ENCODE assay signal across 21 cellular contexts in genomic region chr12:132825089-132825488, GRCh38. TPM values are rescaled to one million over a fixed set of nuclear protein-coding genes. Genes with fewer than 3 reads are reported as not detected.
DNase-seq lines count a peak whose midpoint lies in the region; ATAC-seq, FAIRE-seq and TF ChIP-seq lines count a peak whose summit lies in the region.
"Had no signal": no experiment of that assay in that cellular context is flagged by ENCODE, and none has a peak within 500 bp of the region (broad histone marks: within the 10 kb centered on the region; RNA-seq: fewer than 3 reads in every experiment).

No MANE protein-coding gene starts in this region.

- H3K27ac Mint-ChIP-seq in activated T-helper 17 cell treated with anti-CD3 and anti-CD28 coated beads, Interleukin-2, amount 50 U/mL, for 72 hours, result peak overlapping the region; percentile 38
- no peak overlapping the region for H3K27ac Mint-ChIP-seq in glutamatergic neuron (ENCODE audit: unreplicated experiment)

- no peak overlapping the region for H3K9ac ChIP-seq in HepG2 (ENCODE audit: insufficient read depth, low read depth, low read length)
- H3K9ac ChIP-seq in smooth muscle cell (ENCODE audit: low read depth), result no peak overlapping the region
- H3K9ac ChIP-seq: BLaER1, KMS-11, SK-N-SH had no signal

- no peak for TF ChIP-seq RAD21 in HepG2 (CRISPR knock-in tag; IDR thresholded peaks at IDR 0.05)

- H3K36me3 ChIP-seq in HepG2 (replicated peaks in 1 of 2; ENCODE audit: control insufficient read depth in 1 of 2, insufficient read depth in 2 of 2, low read length in 2 of 2) (peaks cover 8 to 47% of the 10 kb centered on the region in 2 experiments), right lobe of liver (peaks cover 0 to 24% (median 12%) of the 10 kb centered on the region in 4 donors), smooth muscle cell (ENCODE audit: low read depth) (no peaks in the 10 kb centered on the region), pancreas (peaks cover 0 to 34% (median 2%) of the 10 kb centered on the region in 3 donors)

- H3K4me3 Mint-ChIP-seq in activated T-helper 17 cell treated with anti-CD3 and anti-CD28 coated beads, Interleukin-2, amount 50 U/mL, for 72 hours, result no peak overlapping the region
- H3K4me3 Mint-ChIP-seq in glutamatergic neuron (ENCODE audit: unreplicated experiment), result peak overlapping the region; percentile 25

- H3K36me3 Mint-ChIP-seq in activated T-helper 17 cell treated with anti-CD3 and anti-CD28 coated beads, Interleukin-2, amount 50 U/mL, for 72 hours (ENCODE audit: low read depth), result peaks cover 77% of the 10 kb centered on the region
- no peaks in the 10 kb centered on the region for H3K36me3 Mint-ChIP-seq in glutamatergic neuron (ENCODE audit: unreplicated experiment)

- TF ChIP-seq CTCF in HepG2 (CRISPR knock-in tag; IDR thresholded peaks at IDR 0.05) (no peak), right lobe of liver (IDR thresholded peaks at IDR 0.05) (no peak), glutamatergic neuron (IDR thresholded peaks at IDR 0.05; ENCODE audit: partially characterized antibody, unreplicated experiment) (no peak), smooth muscle cell (IDR thresholded peaks at IDR 0.05; ENCODE audit: borderline replicate concordance, insufficient read depth, poor library complexity, severe bottlenecking) (no peak), pancreas (IDR thresholded peaks at IDR 0.05) (no peak)

- H3F3A ChIP-seq in smooth muscle cell (ENCODE audit: low read depth), result peaks cover 3% of the 10 kb centered on the region

- H2AFZ ChIP-seq in HepG2 (ENCODE audit: low read length) (no peak overlapping the region), smooth muscle cell (ENCODE audit: low read depth) (no peak overlapping the region)

- FAIRE-seq in HepG2 (lab: Jason Lieb, UNC), result no peak
- no peak for FAIRE-seq in pancreas (lab: Jason Lieb, UNC)

- H3K4me2 ChIP-seq in HepG2 (ENCODE audit: low read depth, low read length) (no peak overlapping the region), smooth muscle cell (no peak overlapping the region)
- H3K4me2 ChIP-seq: BLaER1, KMS-11, SK-N-SH had no signal

- H3K27me3 Mint-ChIP-seq in activated T-helper 17 cell treated with anti-CD3 and anti-CD28 coated beads, Interleukin-2, amount 50 U/mL, for 72 hours, result no peaks in the 10 kb centered on the region
- peaks cover 11% of the 10 kb centered on the region for H3K27me3 Mint-ChIP-seq in glutamatergic neuron (ENCODE audit: unreplicated experiment)

- ATAC-seq in HepG2 (no peak), right lobe of liver (no peak), HG03439 (IDR thresholded peaks at IDR 0.05; ENCODE audit: unreplicated experiment) (no peak), pancreas (no peak), GM18519 (IDR thresholded peaks at IDR 0.05; ENCODE audit: low FRiP score, unreplicated experiment) (no peak)
- no peak for ATAC-seq in activated T-helper 17 cell treated with anti-CD3 and anti-CD28 coated beads, Interleukin-2, amount 50 U/mL, for 72 hours (replicated peaks)
- ATAC-seq: HCT116 had no signal

- peaks cover 47% of the 10 kb centered on the region for H3K79me2 ChIP-seq in HepG2 (ENCODE audit: insufficient read depth, low read length)
- H3K79me2 ChIP-seq in smooth muscle cell (ENCODE audit: low read depth), result peaks cover 72% of the 10 kb centered on the region

- peaks cover 20% of the 10 kb centered on the region for H3K4me1 Mint-ChIP-seq in activated T-helper 17 cell treated with anti-CD3 and anti-CD28 coated beads, Interleukin-2, amount 50 U/mL, for 72 hours
- H3K4me1 Mint-ChIP-seq in glutamatergic neuron (ENCODE audit: low read depth, unreplicated experiment), result peaks cover 8% of the 10 kb centered on the region

- CTCF ChIA-PET in HepG2 (lab: Yijun Ruan, JAX; ENCODE audit: low intra/inter-chr PET ratio, low total read pairs), result no interaction called here

- H3K27me3 ChIP-seq in HepG2 (ENCODE audit: control insufficient read depth in 1 of 2, insufficient read depth in 2 of 2, low read length in 2 of 2) (no peaks in the 10 kb centered on the region; a peak in 1 of 5 replicates), right lobe of liver (no peaks in the 10 kb centered on the region), smooth muscle cell (ENCODE audit: low read depth) (no peaks in the 10 kb centered on the region), pancreas (no peaks in the 10 kb centered on the region)
- H3K27me3 ChIP-seq: BLaER1 had no signal

- H3K27ac ChIP-seq in HepG2 (ENCODE audit: extremely low read length, insufficient read depth, low read length) (no peak overlapping the region), right lobe of liver (no peak overlapping the region), smooth muscle cell (ENCODE audit: low read depth) (peak overlapping the region; percentile 41), pancreas (no peak overlapping the region)
- H3K27ac ChIP-seq: BLaER1, KMS-11 had no signal

- H3K4me1 ChIP-seq in HepG2 (ENCODE audit: insufficient read depth, low read length) (peaks cover 23% of the 10 kb centered on the region), right lobe of liver (peaks cover 0 to 13% (median 4%) of the 10 kb centered on the region in 4 donors), smooth muscle cell (ENCODE audit: low read depth) (peaks cover 6% of the 10 kb centered on the region), pancreas (peaks cover 9 to 16% (median 12%) of the 10 kb centered on the region in 3 donors)

- in situ Hi-C loops in HepG2 (cut with HindIII; ENCODE audit: extremely low pct_ligation_motif_present, low pct_unique_long_range_greater_than_20kb), result no loop called here

- no TSS peak for BruUV-seq in HepG2 (replicated peaks; lab: Mats Ljungman, UMichigan)

- TF ChIP-seq POLR2A in HepG2 (IDR thresholded peaks at IDR 0.05; ENCODE audit: insufficient read depth in 1 of 2, low read depth in 2 of 2, low read length in 2 of 2) (no peak), right lobe of liver (IDR thresholded peaks at IDR 0.05) (no peak)

- H3K9me3 ChIP-seq in HepG2 (ENCODE audit: low read length), result no peaks in the 10 kb centered on the region
- H3K9me3 ChIP-seq in right lobe of liver, result no peaks in the 10 kb centered on the region
- no peaks in the 10 kb centered on the region for H3K9me3 ChIP-seq in smooth muscle cell (replicated peaks; ENCODE audit: low read depth)
- no peaks in the 10 kb centered on the region for H3K9me3 ChIP-seq in pancreas
- H3K9me3 ChIP-seq: BLaER1, SK-N-SH had no signal

- TF ChIP-seq EP300 in HepG2 (IDR thresholded peaks at IDR 0.05; ENCODE audit: low read depth in 2 of 2, low read length in 2 of 2) (no peak), HepG2 (CRISPR knock-in tag; IDR thresholded peaks at IDR 0.05; ENCODE audit: borderline replicate concordance) (no peak)

- WGBS in HepG2 (ENCODE audit: low lambda C conversion rate), result 98% methylated on average over 18 of the region's 18 CpGs
- WGBS in right lobe of liver (ENCODE audit: insufficient coverage, low coverage, low lambda C conversion rate, missing lambda C conversion rate), result 87% methylated on average over 8 of the region's 18 CpGs
- 94% methylated on average over 18 of the region's 18 CpGs for WGBS in smooth muscle cell (ENCODE audit: low lambda C conversion rate)
- 88 to 92% methylated on average over 18 of the region's 18 CpGs for WGBS in pancreas, 2 donors

- H4K20me1 ChIP-seq in HepG2 (ENCODE audit: insufficient read depth, low read length), result peaks cover 21% of the 10 kb centered on the region
- peaks cover 72% of the 10 kb centered on the region for H4K20me1 ChIP-seq in smooth muscle cell (ENCODE audit: low read depth)

- no peaks in the 10 kb centered on the region for H3K9me3 Mint-ChIP-seq in activated T-helper 17 cell treated with anti-CD3 and anti-CD28 coated beads, Interleukin-2, amount 50 U/mL, for 72 hours
- peaks cover 16% of the 10 kb centered on the region for H3K9me3 Mint-ChIP-seq in glutamatergic neuron (ENCODE audit: unreplicated experiment)

- H3K4me3 ChIP-seq in HepG2 (replicated peaks in 1 of 3; ENCODE audit: insufficient read depth in 1 of 3, low read depth in 2 of 3, low read length in 3 of 3) (no peak overlapping the region), right lobe of liver (no peak overlapping the region), smooth muscle cell (no peak overlapping the region), pancreas (no peak overlapping the region)
- H3K4me3 ChIP-seq: BLaER1 had no signal

- no peak for DNase-seq in HepG2 (ENCODE audit: low spot score)
- no peak for DNase-seq in right lobe of liver
- DNase-seq in glutamatergic neuron, result no peak
- DNase-seq in smooth muscle cell (lab: John Stamatoyannopoulos, UW; ENCODE audit: unreplicated experiment), result no peak
- DNase-seq in pancreas, result no peak
- DNase-seq: DMS 273 treated with DMSO at 0.1 percent for 48 hours, DND-41, GOT3, MV-4-11, NCI-H1694 treated with DMSO at 0.1 percent for 48 hours, NCI-H510A, NCI-H774, OCI-M1, SHP77, SK-N-SH had no signal

- intact Hi-C loops in HepG2 (cut with micrococcal nuclease; ENCODE audit: unreplicated experiment), result no loop called here
- intact Hi-C loops in right lobe of liver (cut with DNase I), result no loop called here
- intact Hi-C loops in pancreas (cut with DNase I), result no loop called here

- POLR2A ChIA-PET in HepG2 (lab: Yijun Ruan, JAX), result no interaction called here

RNA-seq across cellular contexts. Expression of gene GOLGA3, which starts 3.6 kb away (rescaled TPM):
- total RNA-seq in HepG2 (2016; rRNA removed; fragmentation: Illumina TruSeq; extraction: Trizol) (36.0 and 43.0 TPM in 2 replicates), right lobe of liver (10 to 100 TPM; 15.7 to 37.5 (median 22.8) TPM), glutamatergic neuron (ENCODE audit: unreplicated experiment) (50.6 TPM), smooth muscle cell (34.5 and 60.1 TPM in 2 replicates), pancreas (10 to 100 TPM; 25.0 to 44.5 (median 33.4) TPM)
- 15.6 and 17.8 TPM in 2 replicates for total RNA-seq in HepG2 (2016; cell fraction: cytosol; rRNA removed; fragmentation: Illumina TruSeq; extraction: Trizol; ENCODE audit: low read depth)
- total RNA-seq in HepG2 (2016; cell fraction: insoluble cytoplasmic fraction; rRNA removed; fragmentation: Illumina TruSeq; extraction: Trizol), result 31.7 and 41.8 TPM in 2 replicates
- 26.6 and 27.1 TPM in 2 replicates for total RNA-seq in HepG2 (2016; cell fraction: membrane; rRNA removed; fragmentation: Illumina TruSeq; extraction: Trizol)
- total RNA-seq in HepG2 (2016; cell fraction: nucleus; rRNA removed; fragmentation: Illumina TruSeq; extraction: Trizol), result 40.4 and 48.3 TPM in 2 replicates
- polyA plus RNA-seq in HepG2 (2011; rRNA removed) (22.0 and 22.7 TPM in 2 replicates), smooth muscle cell (25.1 and 53.1 TPM in 2 replicates), pancreas (10 to 100 TPM; 12.6 to 26.8 TPM)
- polyA plus RNA-seq in HepG2 (2011; cell fraction: cytosol; rRNA removed), result 17.7 and 27.7 TPM in 2 replicates
- 63.9 and 77.3 TPM in 2 replicates for polyA plus RNA-seq in HepG2 (2011; cell fraction: nucleus; rRNA removed)
- 10.9 and 13.5 TPM in 2 replicates for polyA plus RNA-seq in HepG2 (2012)
- 9.3 and 9.4 TPM in 2 replicates for polyA plus RNA-seq in HepG2 (2016; cell fraction: cytosol; fragmentation: Illumina TruSeq; extraction: Trizol; ENCODE audit: low read depth)
- 14.3 and 16.9 TPM in 2 replicates for polyA plus RNA-seq in HepG2 (2016; cell fraction: insoluble cytoplasmic fraction; fragmentation: Illumina TruSeq; extraction: Trizol; ENCODE audit: low read depth)
- polyA plus RNA-seq in HepG2 (2016; cell fraction: membrane; fragmentation: Illumina TruSeq; extraction: Trizol; ENCODE audit: low read depth), result 9.7 and 12.3 TPM in 2 replicates
- 48.3 and 55.7 TPM in 2 replicates for polyA plus RNA-seq in HepG2 (2016; cell fraction: nucleus; fragmentation: Illumina TruSeq; extraction: Trizol; ENCODE audit: insufficient read depth, low read depth)
- 38.7 and 87.6 TPM in 2 replicates for polyA minus RNA-seq in HepG2 (2011; rRNA and poly(A)+ RNA removed; ENCODE audit: low replicate concordance)
- 27.6 and 33.4 TPM in 2 replicates for polyA minus RNA-seq in HepG2 (2011; cell fraction: cytosol; rRNA and poly(A)+ RNA removed)
- 40.3 and 67.0 TPM in 2 replicates for polyA minus RNA-seq in HepG2 (2011; cell fraction: nucleus; rRNA and poly(A)+ RNA removed)
- 10 to 100 TPM; 51.8 to 56.8 TPM for total RNA-seq in activated T-helper 17 cell treated with anti-CD3 and anti-CD28 coated beads, Interleukin-2, amount 50 U/mL, for 72 hours
